ENCODE assay signal across 8 cellular contexts in genomic region chr17:32266389-32267269, GRCh38. TPM values are rescaled to one million over a fixed set of nuclear protein-coding genes. Genes with fewer than 3 reads are reported as not detected.
DNase-seq lines count a peak whose midpoint lies in the region; ATAC-seq, FAIRE-seq and TF ChIP-seq lines count a peak whose summit lies in the region.

No MANE protein-coding gene starts in this region.

- peaks cover 7% of the 10 kb centered on the region for H3K4me1 ChIP-seq in SJCRH30
- peaks cover 8% of the 10 kb centered on the region for H3K4me1 ChIP-seq in colonic mucosa
- peaks cover 0 to 24% of the 10 kb centered on the region in 2 donors for H3K4me1 ChIP-seq in muscle layer of duodenum (ENCODE audit: control insufficient read depth in 1 of 2, insufficient read depth in 2 of 2, low read length in 2 of 2)
- no peaks in the 10 kb centered on the region for H3K4me1 ChIP-seq in aorta (ENCODE audit: control insufficient read depth in 1 of 2, insufficient read depth in 2 of 2, low read length in 2 of 2)

- H3K27me3 ChIP-seq in SJCRH30 (peaks cover 38% of the 10 kb centered on the region), colonic mucosa (peaks cover 43% of the 10 kb centered on the region), muscle layer of duodenum (ENCODE audit: low read depth, low read length) (peaks cover 25% of the 10 kb centered on the region), aorta (ENCODE audit: control insufficient read depth in 1 of 2, insufficient read depth in 2 of 2, low read length in 1 of 2) (no peaks in the 10 kb centered on the region)

- peak overlapping the region in 1 of 2 donors; percentile 64 for H3K9ac ChIP-seq in colonic mucosa (ENCODE audit: low read depth in 2 of 2, low read length in 2 of 2)

- intact Hi-C loops in colonic mucosa (cut with DNase I), result no loop called here
- intact Hi-C loops in aorta (cut with DNase I), result no loop called here

- no peaks in the 10 kb centered on the region for H3K9me3 ChIP-seq in SJCRH30 (replicated peaks)
- no peaks in the 10 kb centered on the region for H3K9me3 ChIP-seq in colonic mucosa
- H3K9me3 ChIP-seq in muscle layer of duodenum (ENCODE audit: control insufficient read depth in 1 of 2, low read length in 2 of 2), result no peaks in the 10 kb centered on the region
- no peaks in the 10 kb centered on the region for H3K9me3 ChIP-seq in aorta (ENCODE audit: control insufficient read depth, low read length)

- H3K36me3 ChIP-seq in SJCRH30, result no peaks in the 10 kb centered on the region
- no peaks in the 10 kb centered on the region for H3K36me3 ChIP-seq in colonic mucosa
- H3K36me3 ChIP-seq in muscle layer of duodenum (ENCODE audit: control insufficient read depth in 1 of 2, insufficient read depth in 2 of 2, low read length in 2 of 2), result no peaks in the 10 kb centered on the region
- no peaks in the 10 kb centered on the region for H3K36me3 ChIP-seq in aorta (ENCODE audit: control insufficient read depth in 1 of 2, insufficient read depth in 2 of 2, low read length in 1 of 2)

- peak; percentile 14 for ATAC-seq in aorta (ENCODE audit: low FRiP score)

- no peak for TF ChIP-seq CTCF in colonic mucosa (IDR thresholded peaks at IDR 0.05)

- H3K27ac ChIP-seq in SJCRH30 (no peak overlapping the region), colonic mucosa (no peak overlapping the region), muscle layer of duodenum (ENCODE audit: low read length) (no peak overlapping the region), aorta (ENCODE audit: low read depth in 1 of 2, low read length in 2 of 2) (no peak overlapping the region)

- H3K4me3 ChIP-seq in SJCRH30 (peak overlapping the region; percentile 29), colonic mucosa (peak overlapping the region; percentile 55), muscle layer of duodenum (ENCODE audit: low read depth in 1 of 2, low read length in 2 of 2) (peak overlapping the region; percentile 33 to 79), aorta (ENCODE audit: low read length in 2 of 2) (peak overlapping the region; percentile 66 to 89)

- DNase-seq in GM12892 (ENCODE audit: insufficient read length) (no peak), SJCRH30 (no peak), colonic mucosa (no peak), aorta (peak in 1 of 2 donors; percentile 80), ureter (ENCODE audit: low spot score) (no peak), OCI-M2 (lab: John Stamatoyannopoulos, UW; ENCODE audit: unreplicated experiment) (no peak), AG08396 (ENCODE audit: low spot score) (no peak)

- FAIRE-seq in GM12892 (lab: Jason Lieb, UNC), result peak; percentile 74

- TF ChIP-seq POLR2A in GM12892 (IDR thresholded peaks at IDR 0.05; ENCODE audit: low read depth, low read length), result no peak

- 1% methylated on average over 64 to 78 of the region's 78 CpGs for WGBS in aorta, 2 donors

RNA-seq across cellular contexts. Expression of gene RHBDL3, which starts 1.0 kb away (rescaled TPM):
- 0.19 TPM for polyA plus RNA-seq in GM12892 (2012; ENCODE audit: missing spikeins)
- total RNA-seq in SJCRH30 (2014; rRNA removed; shearing (Covaris generic)), result not detected in 2 replicates
- total RNA-seq in colonic mucosa (under 1 TPM; 0.53 to 0.62 TPM), aorta (1 to 10 TPM in 1 of 2 donors, under 1 TPM in 1; 0.29 to 1.0 TPM), ureter (0.99 TPM)
- polyA plus RNA-seq in aorta, result not detected
